14 cellular contexts compared by ENCODE assay signal in genomic region chrX:115892056-115892708, GRCh38.
DNase-seq lines count a peak whose midpoint lies in the region; ATAC-seq and TF ChIP-seq lines count a peak whose summit lies in the region.
"Had no signal": no experiment of that assay in that cellular context is flagged by ENCODE, and none has a peak within 500 bp of the region (broad histone marks: within the 10 kb centered on the region; RNA-seq: fewer than 3 reads in every experiment).

No MANE protein-coding gene starts in this region.

- H4K20me1 ChIP-seq in PC-9 (ENCODE audit: insufficient read depth), result no peaks in the 10 kb centered on the region

- H2AFZ ChIP-seq in PC-9, result no peak overlapping the region

- TF ChIP-seq CTCF in GM20000 (IDR thresholded peaks at IDR 0.05; ENCODE audit: extremely low read depth, missing control alignments), result no peak
- TF ChIP-seq CTCF in PC-9 (conservative IDR thresholded peaks at IDR 0.05), result no peak
- TF ChIP-seq CTCF in fibroblast of the aortic adventitia (IDR thresholded peaks at IDR 0.05; ENCODE audit: insufficient read depth, low read length), result no peak

- peak overlapping the region; percentile 79 for H3K4me2 ChIP-seq in PC-9
- peak overlapping the region; percentile 67 for H3K4me2 ChIP-seq in skeletal muscle satellite cell (ENCODE audit: low read length)

- H3K27ac Mint-ChIP-seq in activated CD4-positive, alpha-beta memory T cell treated with anti-CD3 and anti-CD28 coated beads for 36 hours, result no peak overlapping the region
- H3K27ac Mint-ChIP-seq in activated naive CD4-positive, alpha-beta T cell treated with anti-CD3 and anti-CD28 coated beads, Interleukin-2, amount 50 U/mL, for 72 hours, result no peak overlapping the region
- H3K27ac Mint-ChIP-seq: activated naive CD4-positive, alpha-beta T cell treated with anti-CD3 and anti-CD28 coated beads, Interleukin-2, amount 10 ng/mL, durations not matched to agents 7 days and 5 days; dendritic cell treated with granulocyte-macrophage colony-stimulating factor and Interleukin-4, amounts not matched to agents 40 ng/mL and 50 ng/mL, for 4 days had no signal

- H3K27ac ChIP-seq in PC-9, result peak overlapping the region; percentile 81

- H3K36me3 Mint-ChIP-seq in activated CD4-positive, alpha-beta memory T cell treated with anti-CD3 and anti-CD28 coated beads for 36 hours, result no peaks in the 10 kb centered on the region
- H3K36me3 Mint-ChIP-seq in activated naive CD4-positive, alpha-beta T cell treated with anti-CD3 and anti-CD28 coated beads, Interleukin-2, amount 50 U/mL, for 72 hours, result no peaks in the 10 kb centered on the region
- H3K36me3 Mint-ChIP-seq: activated naive CD4-positive, alpha-beta T cell treated with anti-CD3 and anti-CD28 coated beads, Interleukin-2, amount 10 ng/mL, durations not matched to agents 7 days and 5 days had no signal

- no peak overlapping the region for H3K9ac ChIP-seq in skeletal muscle satellite cell (ENCODE audit: low read depth, low read length)

- H3K36me3 ChIP-seq in PC-9 (ENCODE audit: low read depth), result no peaks in the 10 kb centered on the region
- no peaks in the 10 kb centered on the region for H3K36me3 ChIP-seq in skeletal muscle satellite cell (ENCODE audit: insufficient read depth, low read length)

- DNase-seq in GM20000 (ENCODE audit: low spot score) (peak; percentile 1), PC-9 (peak in 1 of 2 experiments; percentile 67), fibroblast of the aortic adventitia (ENCODE audit: low read depth) (peak; percentile 6), NCI-H1092 treated with DMSO at 0.1 percent for 48 hours (lab: John Stamatoyannopoulos, UW) (no peak), posterior vena cava (ENCODE audit: low spot score) (no peak)
- DNase-seq in activated CD4-positive, alpha-beta memory T cell treated with anti-CD3 and anti-CD28 coated beads for 36 hours, result no peak
- DNase-seq in activated naive CD4-positive, alpha-beta T cell treated with anti-CD3 and anti-CD28 coated beads, Interleukin-2, amount 50 U/mL, for 72 hours (ENCODE audit: low spot score in 2 of 2), result no peak
- DNase-seq: activated CD4-positive, alpha-beta T cell treated with anti-CD3 and anti-CD28 coated beads, Interleukin-2, amount 50 U/mL, for 4 hours; activated naive CD4-positive, alpha-beta T cell treated with anti-CD3 and anti-CD28 coated beads, Interleukin-2, amount 10 ng/mL, durations not matched to agents 7 days and 5 days; Calu3; HCEC 1CT; NCI-H748 treated with DMSO at 0.1 percent for 48 hours had no signal

- H3K9me3 ChIP-seq in PC-9 (ENCODE audit: insufficient read depth, low read depth) (no peaks in the 10 kb centered on the region), skeletal muscle satellite cell (replicated peaks; ENCODE audit: low read length) (peaks cover 5% of the 10 kb centered on the region)

- peaks cover 2% of the 10 kb centered on the region for H3K9me3 Mint-ChIP-seq in activated CD4-positive, alpha-beta memory T cell treated with anti-CD3 and anti-CD28 coated beads for 36 hours
- H3K9me3 Mint-ChIP-seq in activated naive CD4-positive, alpha-beta T cell treated with anti-CD3 and anti-CD28 coated beads, Interleukin-2, amount 50 U/mL, for 72 hours, result no peaks in the 10 kb centered on the region

- no peak overlapping the region for H3K4me3 Mint-ChIP-seq in activated CD4-positive, alpha-beta memory T cell treated with anti-CD3 and anti-CD28 coated beads for 36 hours
- H3K4me3 Mint-ChIP-seq: activated naive CD4-positive, alpha-beta T cell treated with anti-CD3 and anti-CD28 coated beads, Interleukin-2, amount 10 ng/mL, durations not matched to agents 7 days and 5 days; dendritic cell treated with granulocyte-macrophage colony-stimulating factor and Interleukin-4, amounts not matched to agents 40 ng/mL and 50 ng/mL, for 4 days had no signal

- H3K9me2 ChIP-seq in PC-9 (ENCODE audit: insufficient read depth), result no peaks in the 10 kb centered on the region

- no TSS peak for BruUV-seq in PC-9 (replicated peaks; lab: Mats Ljungman, UMichigan)

- CTCF ChIA-PET in PC-9 (lab: Charles Lee), result interaction anchor here (0.6 kb wide), 1 partner anchor 996 kb away, joined by 4 read pairs; no protein-coding TSS in a partner anchor
- CTCF ChIA-PET in activated CD4-positive, alpha-beta memory T cell treated with anti-CD3 and anti-CD28 coated beads for 36 hours (lab: Charles Lee), result no interaction called here

- intact Hi-C loops in PC-9 (cut with micrococcal nuclease; ENCODE audit: unreplicated experiment) (no loop called here), posterior vena cava (cut with DNase I) (no loop called here)
- intact Hi-C loops in activated CD4-positive, alpha-beta memory T cell treated with anti-CD3 and anti-CD28 coated beads for 36 hours (cut with micrococcal nuclease), result no loop called here

- H3K79me2 ChIP-seq in PC-9 (ENCODE audit: low read depth), result no peaks in the 10 kb centered on the region

- H3K27me3 Mint-ChIP-seq in activated CD4-positive, alpha-beta memory T cell treated with anti-CD3 and anti-CD28 coated beads for 36 hours, result no peaks in the 10 kb centered on the region
- H3K27me3 Mint-ChIP-seq: activated naive CD4-positive, alpha-beta T cell treated with anti-CD3 and anti-CD28 coated beads, Interleukin-2, amount 10 ng/mL, durations not matched to agents 7 days and 5 days; dendritic cell treated with granulocyte-macrophage colony-stimulating factor and Interleukin-4, amounts not matched to agents 40 ng/mL and 50 ng/mL, for 4 days had no signal

- no peak for ATAC-seq in activated naive CD4-positive, alpha-beta T cell treated with anti-CD3 and anti-CD28 coated beads, Interleukin-2, amount 50 U/mL, for 72 hours

- POLR2A ChIA-PET in PC-9 (lab: Charles Lee; ENCODE audit: unreplicated experiment), result no interaction called here
- POLR2A ChIA-PET in activated CD4-positive, alpha-beta memory T cell treated with anti-CD3 and anti-CD28 coated beads for 36 hours (lab: Charles Lee), result no interaction called here

- H3K4me1 Mint-ChIP-seq in activated CD4-positive, alpha-beta memory T cell treated with anti-CD3 and anti-CD28 coated beads for 36 hours (ENCODE audit: low read depth), result no peaks in the 10 kb centered on the region
- H3K4me1 Mint-ChIP-seq: activated naive CD4-positive, alpha-beta T cell treated with anti-CD3 and anti-CD28 coated beads, Interleukin-2, amount 10 ng/mL, durations not matched to agents 7 days and 5 days had no signal

- no peaks in the 10 kb centered on the region for H3K27me3 ChIP-seq in PC-9 (ENCODE audit: insufficient read depth, low read depth)
- peaks cover 3% of the 10 kb centered on the region for H3K27me3 ChIP-seq in skeletal muscle satellite cell (ENCODE audit: control insufficient read depth, insufficient read depth, low read length)

- peaks cover 12% of the 10 kb centered on the region; the same call in 1 of the 2 replicates for H3F3A ChIP-seq in PC-9 (ENCODE audit: insufficient read depth, low read depth)

- H3K4me3 ChIP-seq in PC-9 (peak overlapping the region; percentile 41; the same call in 1 of the 2 replicates), fibroblast of the aortic adventitia (ENCODE audit: low read depth, low read length) (peak overlapping the region; percentile 59), skeletal muscle satellite cell (ENCODE audit: low read length) (peak overlapping the region; percentile 58)

- H3K4me1 ChIP-seq in PC-9 (replicated peaks; ENCODE audit: insufficient read depth), result peaks cover 27% of the 10 kb centered on the region
- peaks cover 6% of the 10 kb centered on the region for H3K4me1 ChIP-seq in skeletal muscle satellite cell (ENCODE audit: control insufficient read depth, insufficient read depth, low read length)

Comparison
In these comparisons a context has a peak if more than half of its experiments do, and no peak if none do; other contexts are left out.
1. DNase-seq: peak in GM20000 (single experiment) and fibroblast of the aortic adventitia (single experiment); none in NCI-H1092 treated with DMSO at 0.1 percent for 48 hours (single experiment), activated CD4-positive, alpha-beta memory T cell treated with anti-CD3 and anti-CD28 coated beads for 36 hours (single experiment), activated naive CD4-positive, alpha-beta T cell treated with anti-CD3 and anti-CD28 coated beads, Interleukin-2, amount 50 U/mL, for 72 hours (0 of 2) and posterior vena cava (single experiment).
2. Peak in every context shown above with its lines, with median percentiles within 50 percentile points of each other: H3K4me3 ChIP-seq.